9 cellular contexts compared by ENCODE assay signal in genomic region chr9:127163409-127163808, GRCh38. TPM values are rescaled to one million over a fixed set of nuclear protein-coding genes. Genes with fewer than 3 reads are reported as not detected.
DNase-seq lines count a peak whose midpoint lies in the region; ATAC-seq and TF ChIP-seq lines count a peak whose summit lies in the region.
"Had no signal": no experiment of that assay in that cellular context is flagged by ENCODE, and none has a peak within 500 bp of the region (broad histone marks: within the 10 kb centered on the region; RNA-seq: fewer than 3 reads in every experiment).

No MANE protein-coding gene starts in this region.

- H3K4me1 Mint-ChIP-seq in activated naive CD4-positive, alpha-beta T cell treated with anti-CD3 and anti-CD28 coated beads for 36 hours (ENCODE audit: low read depth), result peaks cover 12% of the 10 kb centered on the region
- peaks cover 24% of the 10 kb centered on the region for H3K4me1 Mint-ChIP-seq in stimulated activated effector memory CD8-positive, alpha-beta T cell treated with anti-CD3 and anti-CD28 coated beads, Interleukin-12 subunit alpha, Interleukin-12 subunit beta, amount 100 ng/mL, for 72 hours

- no peaks in the 10 kb centered on the region for H3K27me3 Mint-ChIP-seq in activated naive CD4-positive, alpha-beta T cell treated with anti-CD3 and anti-CD28 coated beads for 36 hours (ENCODE audit: low read depth)

- peak; percentile 61 for DNase-seq in activated naive CD4-positive, alpha-beta T cell treated with anti-CD3 and anti-CD28 coated beads for 36 hours
- no peak for DNase-seq in activated naive CD4-positive, alpha-beta T cell treated with Interleukin-2 at 50 U/mL for 16 hours
- peak; percentile 65 for DNase-seq in RKO (ENCODE audit: low spot score)
- DNase-seq in epithelial cell of esophagus (ENCODE audit: low read depth), result peak; percentile 41
- DNase-seq in stimulated activated effector memory CD8-positive, alpha-beta T cell treated with anti-CD3 and anti-CD28 coated beads, Interleukin-12 subunit alpha, Interleukin-12 subunit beta, amount 100 ng/mL, for 72 hours (ENCODE audit: low spot score in 2 of 2), result no peak
- DNase-seq in dedifferentiated amniotic fluid mesenchymal stem cell (ENCODE audit: extremely low spot score), result no peak
- no peak for DNase-seq in C1 segment of cervical spinal cord (lab: John Stamatoyannopoulos, UW)
- DNase-seq: NCI-H2029 had no signal

- no peak overlapping the region for H3K27ac Mint-ChIP-seq in activated naive CD4-positive, alpha-beta T cell treated with anti-CD3 and anti-CD28 coated beads for 36 hours
- peak overlapping the region; percentile 26 for H3K27ac Mint-ChIP-seq in stimulated activated effector memory CD8-positive, alpha-beta T cell treated with anti-CD3 and anti-CD28 coated beads, Interleukin-12 subunit alpha, Interleukin-12 subunit beta, amount 100 ng/mL, for 72 hours

- H3K4me3 ChIP-seq in epithelial cell of esophagus (ENCODE audit: low read length), result no peak overlapping the region

- no peaks in the 10 kb centered on the region for H3K36me3 Mint-ChIP-seq in activated naive CD4-positive, alpha-beta T cell treated with anti-CD3 and anti-CD28 coated beads for 36 hours (ENCODE audit: low read depth)
- H3K36me3 Mint-ChIP-seq in stimulated activated effector memory CD8-positive, alpha-beta T cell treated with anti-CD3 and anti-CD28 coated beads, Interleukin-12 subunit alpha, Interleukin-12 subunit beta, amount 100 ng/mL, for 72 hours, result no peaks in the 10 kb centered on the region

- TF ChIP-seq CTCF in epithelial cell of esophagus (IDR thresholded peaks at IDR 0.05; ENCODE audit: insufficient read depth, low read depth, low read length, missing control alignments), result no peak

- peak; percentile 58 for ATAC-seq in stimulated activated effector memory CD8-positive, alpha-beta T cell treated with anti-CD3 and anti-CD28 coated beads, Interleukin-12 subunit alpha, Interleukin-12 subunit beta, amount 100 ng/mL, for 72 hours
- ATAC-seq in HG02798 (IDR thresholded peaks at IDR 0.05; ENCODE audit: poor library complexity, unreplicated experiment), result no peak

- intact Hi-C loops in activated naive CD4-positive, alpha-beta T cell treated with anti-CD3 and anti-CD28 coated beads for 36 hours (cut with micrococcal nuclease), result no loop called here

- CTCF ChIA-PET in activated naive CD4-positive, alpha-beta T cell treated with anti-CD3 and anti-CD28 coated beads for 36 hours (lab: Charles Lee), result no interaction called here

- no peaks in the 10 kb centered on the region for H3K9me3 Mint-ChIP-seq in activated naive CD4-positive, alpha-beta T cell treated with anti-CD3 and anti-CD28 coated beads for 36 hours
- no peaks in the 10 kb centered on the region for H3K9me3 Mint-ChIP-seq in stimulated activated effector memory CD8-positive, alpha-beta T cell treated with anti-CD3 and anti-CD28 coated beads, Interleukin-12 subunit alpha, Interleukin-12 subunit beta, amount 100 ng/mL, for 72 hours

- H3K4me3 Mint-ChIP-seq in activated naive CD4-positive, alpha-beta T cell treated with anti-CD3 and anti-CD28 coated beads for 36 hours, result no peak overlapping the region
- H3K4me3 Mint-ChIP-seq in stimulated activated effector memory CD8-positive, alpha-beta T cell treated with anti-CD3 and anti-CD28 coated beads, Interleukin-12 subunit alpha, Interleukin-12 subunit beta, amount 100 ng/mL, for 72 hours, result no peak overlapping the region

RNA-seq across cellular contexts. Expression of gene ANGPTL2, which starts 41.0 kb away (rescaled TPM):
- not detected for total RNA-seq in activated naive CD4-positive, alpha-beta T cell treated with anti-CD3 and anti-CD28 coated beads for 36 hours

Comparison
In these comparisons a context has a peak if more than half of its experiments do, and no peak if none do; other contexts are left out.
1. DNase-seq: peak in activated naive CD4-positive, alpha-beta T cell treated with anti-CD3 and anti-CD28 coated beads for 36 hours (single experiment), RKO (single experiment) and epithelial cell of esophagus (single experiment); none in activated naive CD4-positive, alpha-beta T cell treated with Interleukin-2 at 50 U/mL for 16 hours (single experiment), stimulated activated effector memory CD8-positive, alpha-beta T cell treated with anti-CD3 and anti-CD28 coated beads, Interleukin-12 subunit alpha, Interleukin-12 subunit beta, amount 100 ng/mL, for 72 hours (0 of 2), dedifferentiated amniotic fluid mesenchymal stem cell (single experiment) and C1 segment of cervical spinal cord (0 of 14).